Comparison of ENCODE assay signal across 8 cellular contexts in genomic region chr5:159826351-159827222, GRCh38.
DNase-seq lines count a peak whose midpoint lies in the region; ATAC-seq, FAIRE-seq and TF ChIP-seq lines count a peak whose summit lies in the region.

No MANE protein-coding gene starts in this region.

- H4K20me1 ChIP-seq in H9 (ENCODE audit: control insufficient read depth, insufficient read depth, insufficient read length) = no peaks in the 10 kb centered on the region

- H4K8ac ChIP-seq in H9 (replicated peaks; ENCODE audit: insufficient read length, low read depth, low read length) = no peak overlapping the region

- H3K27ac ChIP-seq in H9 (ENCODE audit: insufficient read length, low read depth, low read length) = no peak overlapping the region

- no peaks in the 10 kb centered on the region for H3K36me3 Mint-ChIP-seq in H9 (ENCODE audit: insufficient read depth in 1 of 3, low read depth in 3 of 3)
- H3K36me3 Mint-ChIP-seq in stimulated activated naive B cell treated with anti-CD40 and anti-IgM and Interleukin-4, amounts not matched to agents 10 μg/mL and 1 μg/mL and 100 μg/mL, for 72 hours = no peaks in the 10 kb centered on the region

- H2BK120ac ChIP-seq in H9 (ENCODE audit: low read depth, low read length, poor library complexity, severe bottlenecking) = no peak overlapping the region

- no peak overlapping the region for H3K4ac ChIP-seq in H9 (ENCODE audit: low read depth, low read length)

- H3K9me3 Mint-ChIP-seq in H9 = no peaks in the 10 kb centered on the region
- H3K9me3 Mint-ChIP-seq in stimulated activated naive B cell treated with anti-CD40 and anti-IgM and Interleukin-4, amounts not matched to agents 10 μg/mL and 1 μg/mL and 100 μg/mL, for 72 hours = no peaks in the 10 kb centered on the region

- peaks cover 4% of the 10 kb centered on the region; the same call in 1 of the 2 replicates for H3K27me3 Mint-ChIP-seq in H9 (ENCODE audit: low read depth)
- H3K27me3 Mint-ChIP-seq in stimulated activated naive B cell treated with anti-CD40 and anti-IgM and Interleukin-4, amounts not matched to agents 10 μg/mL and 1 μg/mL and 100 μg/mL, for 72 hours = peaks cover 6 to 15% of the 10 kb centered on the region in 2 donors

- no peak overlapping the region for H3K56ac ChIP-seq in H9 (ENCODE audit: insufficient read length, low read depth, low read length)

- no peak for DNase-seq in GM18507 (ENCODE audit: extremely low spot score, insufficient read length, low read depth)
- peak; percentile 40 for DNase-seq in H9
- peak; percentile 98 for DNase-seq in MG63
- no peak for DNase-seq in stimulated activated naive B cell treated with anti-CD40 and anti-IgM and Interleukin-4, amounts not matched to agents 10 μg/mL and 1 μg/mL and 100 μg/mL, for 72 hours
- no peak for DNase-seq in mesenteric fat pad (ENCODE audit: low spot score)
- no peak for DNase-seq in frontal cortex (ENCODE audit: low spot score in 2 of 2)
- no peak for DNase-seq in activated CD4-positive, alpha-beta T cell treated with anti-CD3 and anti-CD28 coated beads for 1 hour

- H3K27ac Mint-ChIP-seq in H9 = peak overlapping the region in 1 of 3 experiments; percentile 60; a peak in 1 of 7 replicates
- H3K27ac Mint-ChIP-seq in stimulated activated naive B cell treated with anti-CD40 and anti-IgM and Interleukin-4, amounts not matched to agents 10 μg/mL and 1 μg/mL and 100 μg/mL, for 72 hours = peak overlapping the region; percentile 76

- peak; percentile 15 for FAIRE-seq in GM18507 (lab: Jason Lieb, UNC)
- no peak for FAIRE-seq in frontal cortex (lab: Jason Lieb, UNC)

- no peak overlapping the region for H3K4me3 Mint-ChIP-seq in H9
- no peak overlapping the region for H3K4me3 Mint-ChIP-seq in stimulated activated naive B cell treated with anti-CD40 and anti-IgM and Interleukin-4, amounts not matched to agents 10 μg/mL and 1 μg/mL and 100 μg/mL, for 72 hours

- no CpG with 5 or more reads among the region's 5 CpGs for WGBS in H9 (ENCODE audit: extremely low coverage, insufficient read length, low lambda C conversion rate)

- H3K23me2 ChIP-seq in H9 (ENCODE audit: insufficient read length, low read depth, low read length, poor library complexity, severe bottlenecking) = no peaks in the 10 kb centered on the region

- no peaks in the 10 kb centered on the region for H3K9me3 ChIP-seq in H9 (ENCODE audit: control insufficient read depth, low read depth, low read length)
- H3K9me3 ChIP-seq in MG63 = no peaks in the 10 kb centered on the region

- H3K4me1 Mint-ChIP-seq in H9 = peaks cover 0 to 4% of the 10 kb centered on the region in 2 experiments; a peak in 1 of 4 replicates
- peaks cover 6 to 7% of the 10 kb centered on the region in 2 donors for H3K4me1 Mint-ChIP-seq in stimulated activated naive B cell treated with anti-CD40 and anti-IgM and Interleukin-4, amounts not matched to agents 10 μg/mL and 1 μg/mL and 100 μg/mL, for 72 hours

- H2BK5ac ChIP-seq in H9 (ENCODE audit: insufficient read length, low read length) = no peak overlapping the region

- H3K18ac ChIP-seq in H9 (ENCODE audit: insufficient read length, low read depth, low read length) = no peak overlapping the region

- H2BK15ac ChIP-seq in H9 (ENCODE audit: low read depth, low read length) = no peak overlapping the region

- no peak overlapping the region for H3K14ac ChIP-seq in H9 (ENCODE audit: insufficient read depth, low read length)

- no peaks in the 10 kb centered on the region for H3K79me2 ChIP-seq in H9 (ENCODE audit: insufficient read depth, low read length)

- no peaks in the 10 kb centered on the region for H3K36me3 ChIP-seq in MG63

- no peak overlapping the region for H3K4me2 ChIP-seq in H9 (ENCODE audit: insufficient read depth, insufficient read length, low read length)

- peak; percentile 98 for ATAC-seq in esophagus mucosa
- ATAC-seq in stimulated activated naive B cell treated with anti-CD40 and anti-IgM and Interleukin-4, amounts not matched to agents 10 μg/mL and 1 μg/mL and 100 μg/mL, for 72 hours (replicated peaks) = peak; percentile 77 to 94

- no peak overlapping the region for H3K9ac ChIP-seq in H9 (ENCODE audit: extremely low read depth, insufficient read length, low read length)

- no peak overlapping the region for H2BK12ac ChIP-seq in H9 (ENCODE audit: insufficient read length, low read depth, low read length)

- H2BK20ac ChIP-seq in H9 (ENCODE audit: low read depth, low read length, poor library complexity, severe bottlenecking) = no peak overlapping the region

- TF ChIP-seq CTCF in H9 (conservative IDR thresholded peaks at IDR 0.05) = no peak

- no peaks in the 10 kb centered on the region for H3K27me3 ChIP-seq in H9 (ENCODE audit: insufficient read depth, low read length)
- H3K27me3 ChIP-seq in MG63 = no peaks in the 10 kb centered on the region

- no peak overlapping the region for H3K4me3 ChIP-seq in MG63

- no peak overlapping the region for H3T11ph ChIP-seq in H9 (ENCODE audit: low read length)

- H3K79me1 ChIP-seq in H9 (ENCODE audit: insufficient read depth, low read depth, low read length, poor library complexity, severe bottlenecking) = no peaks in the 10 kb centered on the region

- no peak overlapping the region for H4K91ac ChIP-seq in H9 (ENCODE audit: insufficient read length, low read depth, low read length)

- no peak overlapping the region for H3K23ac ChIP-seq in H9 (ENCODE audit: insufficient read length, low read depth, low read length)

- H2AFZ ChIP-seq in H9 (ENCODE audit: low read length) = no peak overlapping the region

- H3K4me1 ChIP-seq in H9 (ENCODE audit: insufficient read depth, low read length) = no peaks in the 10 kb centered on the region

- H4K5ac ChIP-seq in H9 (ENCODE audit: insufficient read length, low read depth, low read length) = no peak overlapping the region

- no peak overlapping the region for H2AK5ac ChIP-seq in H9 (ENCODE audit: insufficient read length, low read length)

Comparison
In these comparisons a context has a peak if more than half of its experiments do, and no peak if none do; other contexts are left out.
1. DNase-seq: peak in H9 (single experiment) and MG63 (single experiment); none in GM18507 (single experiment), stimulated activated naive B cell treated with anti-CD40 and anti-IgM and Interleukin-4, amounts not matched to agents 10 μg/mL and 1 μg/mL and 100 μg/mL, for 72 hours (single experiment), mesenteric fat pad (single experiment), frontal cortex (0 of 2) and activated CD4-positive, alpha-beta T cell treated with anti-CD3 and anti-CD28 coated beads for 1 hour (single experiment).